In the genomic region with DNA sequence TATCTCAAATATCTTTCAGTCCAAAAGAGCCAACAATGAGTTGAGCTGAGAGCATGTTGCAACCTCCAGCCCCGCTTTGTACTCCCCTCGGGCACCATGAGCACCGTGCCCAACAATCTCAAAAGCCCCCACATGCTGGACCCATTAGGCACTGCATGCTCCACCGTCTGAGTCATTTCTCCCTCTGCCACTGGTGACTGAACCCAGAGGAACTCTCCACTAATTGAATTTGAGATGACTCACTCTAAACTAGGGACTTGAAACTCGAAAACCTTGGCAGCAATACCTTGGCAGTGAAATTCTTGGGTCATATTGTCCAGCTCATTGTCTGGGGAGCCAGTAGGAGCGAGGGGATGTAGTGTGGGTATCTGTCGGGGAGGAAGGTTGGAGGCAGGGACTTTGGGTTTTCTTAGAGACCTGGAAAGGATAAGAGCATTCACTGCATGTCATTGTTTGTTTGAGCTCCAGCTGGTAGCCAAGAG, we compare ENCODE assay signal across 8 cellular contexts.
DNase-seq lines count a peak whose midpoint lies in the region; ATAC-seq and FAIRE-seq lines count a peak whose summit lies in the region.

No MANE protein-coding gene starts in this region.

- ATAC-seq in GM18870 (IDR thresholded peaks at IDR 0.05; ENCODE audit: unreplicated experiment), result peak; percentile 82
- ATAC-seq in GM18517 (IDR thresholded peaks at IDR 0.05; ENCODE audit: unreplicated experiment), result no peak
- no peak for ATAC-seq in GM21723 (IDR thresholded peaks at IDR 0.05; ENCODE audit: unreplicated experiment)

- peak; percentile 99 for FAIRE-seq in RCC 7860 (lab: Jason Lieb, UNC)

- DNase-seq in RCC 7860 (ENCODE audit: low spot score) (peak; percentile 100), fibroblast of the conjunctiva (ENCODE audit: low read depth) (peak; percentile 99), smooth muscle cell of the brain vasculature (ENCODE audit: low read depth, low spot score) (peak; percentile 17), NCI-H345 treated with DMSO at 0.1 percent for 48 hours (lab: John Stamatoyannopoulos, UW; ENCODE audit: unreplicated experiment) (no peak), germinal center (ENCODE audit: low spot score) (no peak)

Comparison
In these comparisons a context has a peak if more than half of its experiments do, and no peak if none do; other contexts are left out.
1. DNase-seq: peak in RCC 7860 (single experiment), fibroblast of the conjunctiva (single experiment) and smooth muscle cell of the brain vasculature (single experiment); none in NCI-H345 treated with DMSO at 0.1 percent for 48 hours (single experiment) and germinal center (single experiment).